Comparison of ENCODE assay signal across 9 cellular contexts in genomic region chr5:59275170-59275536, GRCh38.
DNase-seq lines count a peak whose midpoint lies in the region; ATAC-seq and TF ChIP-seq lines count a peak whose summit lies in the region.
"Had no signal": no experiment of that assay in that cellular context is flagged by ENCODE, and none has a peak within 500 bp of the region (broad histone marks: within the 10 kb centered on the region; RNA-seq: fewer than 3 reads in every experiment).

No MANE protein-coding gene starts in this region.

- in situ Hi-C loops in mammary epithelial cell (cut with MboI; ENCODE audit: low sequenced_read_pairs in 2 of 2) = no loop called here

- H3K36me3 Mint-ChIP-seq in stimulated activated memory B cell treated with anti-CD40 and anti-IgM and Interleukin-4, amounts not matched to agents 10 μg/mL and 1 μg/mL and 100 μg/mL, for 72 hours = no peaks in the 10 kb centered on the region

- H3K79me2 ChIP-seq in Loucy (ENCODE audit: insufficient read depth, low read length) = no peaks in the 10 kb centered on the region
- no peaks in the 10 kb centered on the region for H3K79me2 ChIP-seq in mammary epithelial cell (ENCODE audit: insufficient read depth, low read length)

- H3K4me1 ChIP-seq in Loucy (ENCODE audit: insufficient read depth, low read length, poor library complexity, severe bottlenecking) (no peaks in the 10 kb centered on the region), mammary epithelial cell (ENCODE audit: insufficient read depth, low read length) (peaks cover 8% of the 10 kb centered on the region), lower lobe of right lung (peaks cover 15% of the 10 kb centered on the region)

- H3K4me3 ChIP-seq in Loucy (ENCODE audit: low read length, poor library complexity, severe bottlenecking) = peak overlapping the region; percentile 58
- H3K4me3 ChIP-seq in mammary epithelial cell (replicated peaks in 1 of 3; ENCODE audit: insufficient read depth in 1 of 3, low read depth in 2 of 3, low read length in 3 of 3) = peak overlapping the region; percentile 46 to 93 (median 80)
- peak overlapping the region; percentile 55 for H3K4me3 ChIP-seq in lower lobe of right lung

- no peaks in the 10 kb centered on the region for H3F3A ChIP-seq in Loucy (ENCODE audit: low read depth)

- H3K36me3 ChIP-seq in Loucy (ENCODE audit: insufficient read depth, low read length) (no peaks in the 10 kb centered on the region), mammary epithelial cell (ENCODE audit: insufficient read depth, low read length) (no peaks in the 10 kb centered on the region), lower lobe of right lung (no peaks in the 10 kb centered on the region)

- H4K20me1 ChIP-seq in Loucy (ENCODE audit: insufficient read depth, low read length, poor library complexity, severe bottlenecking) (no peaks in the 10 kb centered on the region), mammary epithelial cell (ENCODE audit: insufficient read depth, low read length) (no peaks in the 10 kb centered on the region)

- intact Hi-C loops in mammary epithelial cell (cut with micrococcal nuclease) (no loop called here), lower lobe of right lung (cut with DNase I) (no loop called here)

- H3K27ac Mint-ChIP-seq in stimulated activated memory B cell treated with anti-CD40 and anti-IgM and Interleukin-4, amounts not matched to agents 10 μg/mL and 1 μg/mL and 100 μg/mL, for 72 hours = peak overlapping the region; percentile 30

- no peaks in the 10 kb centered on the region for H3K9me3 Mint-ChIP-seq in stimulated activated memory B cell treated with anti-CD40 and anti-IgM and Interleukin-4, amounts not matched to agents 10 μg/mL and 1 μg/mL and 100 μg/mL, for 72 hours

- TF ChIP-seq CTCF in Loucy (conservative IDR thresholded peaks at IDR 0.05; ENCODE audit: low read length) (no peak), mammary epithelial cell (conservative IDR thresholded peaks at IDR 0.05 in 1 of 2, IDR thresholded peaks at IDR 0.05 in 1 of 2; ENCODE audit: extremely low read depth in 1 of 2, insufficient read depth in 1 of 2, low read depth in 1 of 2, low read length in 2 of 2) (no peak), lower lobe of right lung (IDR thresholded peaks at IDR 0.05) (no peak)

- H2AFZ ChIP-seq in Loucy (ENCODE audit: low read length) (peak overlapping the region; percentile 71), mammary epithelial cell (ENCODE audit: low read depth, low read length) (peak overlapping the region; percentile 99)

- peak overlapping the region; percentile 95 for H3K27ac ChIP-seq in mammary epithelial cell (ENCODE audit: insufficient read depth, low read depth, low read length)
- peak overlapping the region; percentile 79 for H3K27ac ChIP-seq in lower lobe of right lung

- peak in 1 of 2 donors; percentile 12 for ATAC-seq in lower lobe of right lung
- ATAC-seq in stimulated activated memory B cell treated with anti-CD40 and anti-IgM and Interleukin-4, amounts not matched to agents 10 μg/mL and 1 μg/mL and 100 μg/mL, for 72 hours = no peak
- ATAC-seq in GM21717 (IDR thresholded peaks at IDR 0.05; ENCODE audit: unreplicated experiment) = no peak

- dilution Hi-C loops in mammary epithelial cell (cut with HindIII; ENCODE audit: low sequenced_read_pairs) = loop anchor here (5.0 kb wide), 1 partner anchor 88 kb away; no protein-coding TSS in a partner anchor

- H3K27me3 ChIP-seq in Loucy (ENCODE audit: insufficient read depth, low read length, poor library complexity, severe bottlenecking) = no peaks in the 10 kb centered on the region
- no peaks in the 10 kb centered on the region for H3K27me3 ChIP-seq in mammary epithelial cell (ENCODE audit: insufficient read depth, low read length)
- H3K27me3 ChIP-seq in lower lobe of right lung (ENCODE audit: low read depth) = no peaks in the 10 kb centered on the region

- CTCF ChIA-PET in mammary epithelial cell (lab: Charles Lee; ENCODE audit: low non-redundant PET) = no interaction called here

- WGBS in mammary epithelial cell (ENCODE audit: low coverage, missing lambda C conversion rate) = 14% methylated on average over 5 of the region's 5 CpGs

- H3K9me3 ChIP-seq in Loucy (ENCODE audit: insufficient read depth, low read depth, low read length) = no peaks in the 10 kb centered on the region
- H3K9me3 ChIP-seq in mammary epithelial cell (replicated peaks; ENCODE audit: insufficient read depth, low read length) = no peaks in the 10 kb centered on the region
- no peaks in the 10 kb centered on the region for H3K9me3 ChIP-seq in lower lobe of right lung

- H3K4me2 ChIP-seq in Loucy (ENCODE audit: low read depth, low read length, poor library complexity, severe bottlenecking) (peak overlapping the region; percentile 59), mammary epithelial cell (ENCODE audit: insufficient read depth, low read depth, low read length) (peak overlapping the region; percentile 95)

- no TSS peak for BruUV-seq in mammary epithelial cell (replicated peaks; lab: Mats Ljungman, UMichigan)

- no peak for DNase-seq in mammary epithelial cell
- no peak for DNase-seq in lower lobe of right lung
- no peak for DNase-seq in DMS79 treated with DMSO at 0.1 percent for 48 hours (lab: John Stamatoyannopoulos, UW)
- DNase-seq in SKM-1 (lab: John Stamatoyannopoulos, UW; ENCODE audit: unreplicated experiment) = no peak
- no peak for DNase-seq in stimulated activated naive CD4-positive, alpha-beta T cell (lab: John Stamatoyannopoulos, UW)
- DNase-seq: NCI-H510A had no signal

- no peaks in the 10 kb centered on the region for H3K27me3 Mint-ChIP-seq in stimulated activated memory B cell treated with anti-CD40 and anti-IgM and Interleukin-4, amounts not matched to agents 10 μg/mL and 1 μg/mL and 100 μg/mL, for 72 hours

- H3K4me3 Mint-ChIP-seq in stimulated activated memory B cell treated with anti-CD40 and anti-IgM and Interleukin-4, amounts not matched to agents 10 μg/mL and 1 μg/mL and 100 μg/mL, for 72 hours = peak overlapping the region; percentile 77

- no peaks in the 10 kb centered on the region for H3K9me2 ChIP-seq in Loucy (replicated peaks; ENCODE audit: low read depth, low read length)

- peaks cover 21% of the 10 kb centered on the region for H3K4me1 Mint-ChIP-seq in stimulated activated memory B cell treated with anti-CD40 and anti-IgM and Interleukin-4, amounts not matched to agents 10 μg/mL and 1 μg/mL and 100 μg/mL, for 72 hours

- no peak overlapping the region for H3K9ac ChIP-seq in Loucy (ENCODE audit: low read depth, low read length, poor library complexity, severe bottlenecking)
- H3K9ac ChIP-seq in mammary epithelial cell (ENCODE audit: insufficient read depth, low read length) = peak overlapping the region; percentile 98
